8 cellular contexts compared by ENCODE assay signal in genomic region chr7:134327896-134328295, GRCh38. TPM values are rescaled to one million over a fixed set of nuclear protein-coding genes. Genes with fewer than 3 reads are reported as not detected.
DNase-seq lines count a peak whose midpoint lies in the region; ATAC-seq and TF ChIP-seq lines count a peak whose summit lies in the region.

No MANE protein-coding gene starts in this region.

- H3K9me3 ChIP-seq in CD4-positive, CD25-positive, alpha-beta regulatory T cell (ENCODE audit: control insufficient read depth in 2 of 2, low read length in 2 of 2) = no peaks in the 10 kb centered on the region
- H3K9me3 ChIP-seq in Peyer's patch = no peaks in the 10 kb centered on the region

- H3K4me1 Mint-ChIP-seq in CD4-positive, CD25-positive, alpha-beta regulatory T cell = peaks cover 0 to 4% (median 0%) of the 10 kb centered on the region in 4 donors
- H3K4me1 Mint-ChIP-seq in activated T-helper 2 cell treated with anti-CD3 and anti-CD28 coated beads, Interferon-gamma antibody, Interleukin-2, Interleukin-4, amounts not matched to agents 10 μg/mL and 5 μg/mL and 100 μg/mL, durations not matched to agents 14 hours and 24 hours and 36 hours (ENCODE audit: low read depth) = peaks cover 12% of the 10 kb centered on the region

- H3K27ac Mint-ChIP-seq in CD4-positive, CD25-positive, alpha-beta regulatory T cell = no peak overlapping the region
- H3K27ac Mint-ChIP-seq in activated T-helper 2 cell treated with anti-CD3 and anti-CD28 coated beads, Interferon-gamma antibody, Interleukin-2, Interleukin-4, amounts not matched to agents 10 μg/mL and 5 μg/mL and 100 μg/mL, durations not matched to agents 14 hours and 24 hours and 36 hours = no peak overlapping the region

- H3K4me3 ChIP-seq in CD4-positive, CD25-positive, alpha-beta regulatory T cell (ENCODE audit: low read depth, low read length) = no peak overlapping the region
- no peak overlapping the region for H3K4me3 ChIP-seq in Peyer's patch

- no peak overlapping the region for H3K27ac ChIP-seq in CD4-positive, CD25-positive, alpha-beta regulatory T cell (ENCODE audit: insufficient read depth, low read length, poor library complexity, severe bottlenecking)
- H3K27ac ChIP-seq in Peyer's patch = no peak overlapping the region

- no peak overlapping the region for H3K4me3 Mint-ChIP-seq in CD4-positive, CD25-positive, alpha-beta regulatory T cell
- no peak overlapping the region for H3K4me3 Mint-ChIP-seq in activated T-helper 2 cell treated with anti-CD3 and anti-CD28 coated beads, Interferon-gamma antibody, Interleukin-2, Interleukin-4, amounts not matched to agents 10 μg/mL and 5 μg/mL and 100 μg/mL, durations not matched to agents 14 hours and 24 hours and 36 hours (ENCODE audit: low read depth)

- peak in 5 of 6 experiments; percentile 8 to 62 (median 52) for TF ChIP-seq CTCF in Peyer's patch (IDR thresholded peaks at IDR 0.05)

- no peaks in the 10 kb centered on the region for H3K36me3 ChIP-seq in CD4-positive, CD25-positive, alpha-beta regulatory T cell (ENCODE audit: control insufficient read depth, insufficient read depth, low read length)
- no peaks in the 10 kb centered on the region for H3K36me3 ChIP-seq in Peyer's patch

- no peaks in the 10 kb centered on the region for H3K36me3 Mint-ChIP-seq in CD4-positive, CD25-positive, alpha-beta regulatory T cell
- H3K36me3 Mint-ChIP-seq in activated T-helper 2 cell treated with anti-CD3 and anti-CD28 coated beads, Interferon-gamma antibody, Interleukin-2, Interleukin-4, amounts not matched to agents 10 μg/mL and 5 μg/mL and 100 μg/mL, durations not matched to agents 14 hours and 24 hours and 36 hours (ENCODE audit: low read depth) = no peaks in the 10 kb centered on the region

- no peak for TF ChIP-seq POLR2A in Peyer's patch (IDR thresholded peaks at IDR 0.05)

- H3K4me1 ChIP-seq in CD4-positive, CD25-positive, alpha-beta regulatory T cell (ENCODE audit: control insufficient read depth, insufficient read depth, low read length, poor library complexity, severe bottlenecking) = no peaks in the 10 kb centered on the region
- no peaks in the 10 kb centered on the region for H3K4me1 ChIP-seq in Peyer's patch

- peak; percentile 24 to 78 (median 50) for DNase-seq in CD4-positive, CD25-positive, alpha-beta regulatory T cell
- DNase-seq in Peyer's patch (peak in 2 of 3 donors; percentile 57 to 79), iPS DF 4.7 (ENCODE audit: extremely low read depth, low spot score) (peak; percentile 66)
- DNase-seq in activated T-helper 2 cell treated with anti-CD3 and anti-CD28 coated beads, Interferon-gamma antibody, Interleukin-2, Interleukin-4, amounts not matched to agents 10 μg/mL and 5 μg/mL and 100 μg/mL, durations not matched to agents 14 hours and 24 hours and 36 hours (ENCODE audit: low spot score) = peak; percentile 14
- DNase-seq in stimulated activated CD4-positive, alpha-beta T cell treated with anti-CD3 and anti-CD28 coated beads, TNF-alpha, amount 100 ng/mL, for 1 hour (ENCODE audit: low read depth in 3 of 3, low spot score in 1 of 3) = peak in 2 of 3 donors; percentile 7 to 26

- H3K27me3 Mint-ChIP-seq in CD4-positive, CD25-positive, alpha-beta regulatory T cell = peaks cover 12% of the 10 kb centered on the region
- peaks cover 17% of the 10 kb centered on the region for H3K27me3 Mint-ChIP-seq in activated T-helper 2 cell treated with anti-CD3 and anti-CD28 coated beads, Interferon-gamma antibody, Interleukin-2, Interleukin-4, amounts not matched to agents 10 μg/mL and 5 μg/mL and 100 μg/mL, durations not matched to agents 14 hours and 24 hours and 36 hours (ENCODE audit: low read depth)

- peaks cover 0 to 3% (median 0%) of the 10 kb centered on the region in 7 donors for H3K9me3 Mint-ChIP-seq in CD4-positive, CD25-positive, alpha-beta regulatory T cell
- H3K9me3 Mint-ChIP-seq in activated T-helper 2 cell treated with anti-CD3 and anti-CD28 coated beads, Interferon-gamma antibody, Interleukin-2, Interleukin-4, amounts not matched to agents 10 μg/mL and 5 μg/mL and 100 μg/mL, durations not matched to agents 14 hours and 24 hours and 36 hours = no peaks in the 10 kb centered on the region

- intact Hi-C loops in activated T-helper 2 cell treated with anti-CD3 and anti-CD28 coated beads, Interferon-gamma antibody, Interleukin-2, Interleukin-4, amounts not matched to agents 10 μg/mL and 5 μg/mL and 100 μg/mL, durations not matched to agents 14 hours and 24 hours and 36 hours (cut with micrococcal nuclease) = no loop called here

- peak; percentile 77 to 81 for ATAC-seq in CD4-positive, CD25-positive, alpha-beta regulatory T cell (ENCODE audit: low read depth in 2 of 2)
- ATAC-seq in GM19043 (IDR thresholded peaks at IDR 0.05; ENCODE audit: low read depth, unreplicated experiment) = peak; percentile 83
- peak; percentile 58 for ATAC-seq in HG03469 (IDR thresholded peaks at IDR 0.05; ENCODE audit: unreplicated experiment)
- no peak for ATAC-seq in HG03442 (IDR thresholded peaks at IDR 0.05; ENCODE audit: unreplicated experiment)

- peaks cover 9% of the 10 kb centered on the region for H3K27me3 ChIP-seq in CD4-positive, CD25-positive, alpha-beta regulatory T cell (ENCODE audit: control insufficient read depth, insufficient read depth, low read length)
- no peaks in the 10 kb centered on the region for H3K27me3 ChIP-seq in Peyer's patch

RNA-seq across cellular contexts. Expression of gene SLC35B4, which starts 11.2 kb away (rescaled TPM):
- total RNA-seq in CD4-positive, CD25-positive, alpha-beta regulatory T cell = 10.7 TPM
- polyA plus RNA-seq in CD4-positive, CD25-positive, alpha-beta regulatory T cell = 10 to 100 TPM; 14.7 to 20.5 (median 17.6) TPM
- 10 to 100 TPM in 2 of 4 donors, 1 to 10 TPM in 2; 5.6 to 12.8 (median 9.6) TPM for total RNA-seq in Peyer's patch
- 22.8 and 23.1 TPM in 2 replicates for total RNA-seq in activated T-helper 2 cell treated with anti-CD3 and anti-CD28 coated beads, Interferon-gamma antibody, Interleukin-2, Interleukin-4, amounts not matched to agents 10 μg/mL and 5 μg/mL and 100 μg/mL, durations not matched to agents 14 hours and 24 hours and 36 hours

Comparison
In these comparisons a context has a peak if more than half of its experiments do, and no peak if none do; other contexts are left out.
1. DNase-seq: peak in every context shown above with its lines; median percentile 68 in Peyer's patch; 66 in iPS DF 4.7; 50 in CD4-positive, CD25-positive, alpha-beta regulatory T cell; 16 in stimulated activated CD4-positive, alpha-beta T cell treated with anti-CD3 and anti-CD28 coated beads, TNF-alpha, amount 100 ng/mL, for 1 hour; 14 in activated T-helper 2 cell treated with anti-CD3 and anti-CD28 coated beads, Interferon-gamma antibody, Interleukin-2, Interleukin-4, amounts not matched to agents 10 μg/mL and 5 μg/mL and 100 μg/mL, durations not matched to agents 14 hours and 24 hours and 36 hours.